In the genomic region with DNA sequence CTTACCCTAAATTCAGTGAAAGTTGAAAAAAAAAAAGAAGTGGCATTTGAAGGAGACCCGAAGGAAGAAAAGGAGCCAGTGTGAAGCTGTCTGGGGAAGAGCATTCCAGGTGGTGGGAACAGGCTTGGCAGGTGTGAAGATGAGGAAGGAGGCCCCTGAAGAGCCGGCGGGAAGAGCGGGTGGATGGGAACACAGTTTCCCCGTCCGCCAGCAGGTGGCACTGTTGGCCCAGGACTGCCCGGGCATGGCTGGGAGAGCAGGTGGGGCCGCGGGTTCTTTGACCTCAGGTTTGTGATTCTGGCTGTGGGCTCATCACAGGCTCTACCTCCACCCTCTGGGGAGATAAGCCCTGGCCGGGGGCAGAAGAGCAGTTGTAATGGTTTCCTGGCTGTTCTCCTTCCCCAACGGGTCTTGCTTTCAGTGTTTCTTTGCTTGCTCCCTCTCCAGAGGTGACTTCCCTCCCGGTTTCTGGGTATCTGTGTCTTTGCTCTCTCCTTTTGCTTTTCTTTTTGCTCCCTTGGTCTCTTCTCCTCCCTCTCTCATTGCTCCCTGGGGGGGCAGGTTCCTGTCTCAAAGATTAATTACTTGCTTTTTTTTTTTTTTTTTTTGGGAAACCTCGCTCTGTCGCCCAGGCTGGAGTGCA, we compare ENCODE assay signal across 1 cellular context.
A peak's percentile ranks its signal among the peaks of the same experiment; 100 is the strongest.
TF ChIP-seq lines count a peak whose summit lies in the region.

No MANE protein-coding gene starts in this region.

TF ChIP-seq in HepG2, 621 proteins besides CTCF, POLR2A, EP300 and RAD21 (continued from another document and continues in another):
- TF ChIP-seq, protein P1, sequence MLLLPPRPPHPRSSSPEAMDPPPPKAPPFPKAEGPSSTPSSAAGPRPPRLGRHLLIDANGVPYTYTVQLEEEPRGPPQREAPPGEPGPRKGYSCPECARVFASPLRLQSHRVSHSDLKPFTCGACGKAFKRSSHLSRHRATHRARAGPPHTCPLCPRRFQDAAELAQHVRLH (CRISPR knock-in tag; IDR thresholded peaks at IDR 0.05; ENCODE audit: borderline replicate concordance, low read depth): 0 out of 2 replicates have a peak, but pooled peaks have one; percentile 30
- TF ChIP-seq ZNF224 (CRISPR knock-in tag; IDR thresholded peaks at IDR 0.05) (no peak), ZNF20 (CRISPR knock-in tag; IDR thresholded peaks at IDR 0.05) (no peak), NFIC (IDR thresholded peaks at IDR 0.05; ENCODE audit: low read length) (no peak), ZNF496 (CRISPR knock-in tag; IDR thresholded peaks at IDR 0.05; ENCODE audit: insufficient replicate concordance) (no peak), KAT7 (CRISPR knock-in tag; IDR thresholded peaks at IDR 0.05; ENCODE audit: borderline replicate concordance) (no peak), FOSL1 (CRISPR knock-in tag; IDR thresholded peaks at IDR 0.05; ENCODE audit: borderline replicate concordance) (no peak), SP5 (CRISPR knock-in tag; IDR thresholded peaks at IDR 0.05; ENCODE audit: borderline replicate concordance, low read depth) (no peak), ZFYVE20 (CRISPR knock-in tag; IDR thresholded peaks at IDR 0.05; ENCODE audit: borderline replicate concordance, low read depth) (no peak), MED8 (CRISPR knock-in tag; IDR thresholded peaks at IDR 0.05; ENCODE audit: insufficient replicate concordance) (no peak), SIN3A (IDR thresholded peaks at IDR 0.05; ENCODE audit: borderline replicate concordance, low read depth, low read length) (no peak), HNRNPL (IDR thresholded peaks at IDR 0.05; ENCODE audit: low read depth, low read length) (no peak), SRSF9 (IDR thresholded peaks at IDR 0.05; ENCODE audit: borderline replicate concordance, insufficient read depth, low read depth, low read length, poor library complexity, severe bottlenecking) (no peak), XRCC5 (optimal IDR thresholded peaks at IDR 0.05; ENCODE audit: low read length) (peak; percentile 28), ZNF383 (CRISPR knock-in tag; IDR thresholded peaks at IDR 0.05; ENCODE audit: borderline replicate concordance) (no peak), LCORL (IDR thresholded peaks at IDR 0.05) (no peak), LCORL (CRISPR knock-in tag; IDR thresholded peaks at IDR 0.05) (peak; percentile 42; the same call in 1 of the 2 replicates), JUND (CRISPR knock-in tag; IDR thresholded peaks at IDR 0.05) (no peak), ZFX (CRISPR knock-in tag; IDR thresholded peaks at IDR 0.05; ENCODE audit: low read depth) (no peak), ZNF678 (CRISPR knock-in tag; IDR thresholded peaks at IDR 0.05) (no peak), BRD4 (CRISPR knock-in tag; IDR thresholded peaks at IDR 0.05) (no peak), ZNF709 (CRISPR knock-in tag; IDR thresholded peaks at IDR 0.05) (no peak), GLI4 (CRISPR knock-in tag; IDR thresholded peaks at IDR 0.05; ENCODE audit: borderline replicate concordance) (no peak), ARNT2 (CRISPR knock-in tag; IDR thresholded peaks at IDR 0.05; ENCODE audit: low read depth) (no peak), ZNF850 (CRISPR knock-in tag; conservative IDR thresholded peaks at IDR 0.05) (no peak), MED13 (CRISPR knock-in tag; IDR thresholded peaks at IDR 0.05) (no peak), HNF4A (CRISPR knock-in tag; IDR thresholded peaks at IDR 0.05) (no peak), KDM5A (IDR thresholded peaks at IDR 0.05; ENCODE audit: borderline replicate concordance, low read length) (no peak), RXRA (CRISPR knock-in tag; IDR thresholded peaks at IDR 0.05) (peak; percentile 76), KDM1A (CRISPR knock-in tag; IDR thresholded peaks at IDR 0.05) (no peak)
- TF ChIP-seq, protein P2, sequence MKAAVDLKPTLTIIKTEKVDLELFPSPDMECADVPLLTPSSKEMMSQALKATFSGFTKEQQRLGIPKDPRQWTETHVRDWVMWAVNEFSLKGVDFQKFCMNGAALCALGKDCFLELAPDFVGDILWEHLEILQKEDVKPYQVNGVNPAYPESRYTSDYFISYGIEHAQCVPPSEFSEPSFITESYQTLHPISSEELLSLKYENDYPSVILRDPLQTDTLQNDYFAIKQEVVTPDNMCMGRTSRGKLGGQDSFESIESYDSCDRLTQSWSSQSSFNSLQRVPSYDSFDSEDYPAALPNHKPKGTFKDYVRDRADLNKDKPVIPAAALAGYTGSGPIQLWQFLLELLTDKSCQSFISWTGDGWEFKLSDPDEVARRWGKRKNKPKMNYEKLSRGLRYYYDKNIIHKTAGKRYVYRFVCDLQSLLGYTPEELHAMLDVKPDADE (CRISPR knock-in tag; IDR thresholded peaks at IDR 0.05): no peak
- TF ChIP-seq, protein P3, sequence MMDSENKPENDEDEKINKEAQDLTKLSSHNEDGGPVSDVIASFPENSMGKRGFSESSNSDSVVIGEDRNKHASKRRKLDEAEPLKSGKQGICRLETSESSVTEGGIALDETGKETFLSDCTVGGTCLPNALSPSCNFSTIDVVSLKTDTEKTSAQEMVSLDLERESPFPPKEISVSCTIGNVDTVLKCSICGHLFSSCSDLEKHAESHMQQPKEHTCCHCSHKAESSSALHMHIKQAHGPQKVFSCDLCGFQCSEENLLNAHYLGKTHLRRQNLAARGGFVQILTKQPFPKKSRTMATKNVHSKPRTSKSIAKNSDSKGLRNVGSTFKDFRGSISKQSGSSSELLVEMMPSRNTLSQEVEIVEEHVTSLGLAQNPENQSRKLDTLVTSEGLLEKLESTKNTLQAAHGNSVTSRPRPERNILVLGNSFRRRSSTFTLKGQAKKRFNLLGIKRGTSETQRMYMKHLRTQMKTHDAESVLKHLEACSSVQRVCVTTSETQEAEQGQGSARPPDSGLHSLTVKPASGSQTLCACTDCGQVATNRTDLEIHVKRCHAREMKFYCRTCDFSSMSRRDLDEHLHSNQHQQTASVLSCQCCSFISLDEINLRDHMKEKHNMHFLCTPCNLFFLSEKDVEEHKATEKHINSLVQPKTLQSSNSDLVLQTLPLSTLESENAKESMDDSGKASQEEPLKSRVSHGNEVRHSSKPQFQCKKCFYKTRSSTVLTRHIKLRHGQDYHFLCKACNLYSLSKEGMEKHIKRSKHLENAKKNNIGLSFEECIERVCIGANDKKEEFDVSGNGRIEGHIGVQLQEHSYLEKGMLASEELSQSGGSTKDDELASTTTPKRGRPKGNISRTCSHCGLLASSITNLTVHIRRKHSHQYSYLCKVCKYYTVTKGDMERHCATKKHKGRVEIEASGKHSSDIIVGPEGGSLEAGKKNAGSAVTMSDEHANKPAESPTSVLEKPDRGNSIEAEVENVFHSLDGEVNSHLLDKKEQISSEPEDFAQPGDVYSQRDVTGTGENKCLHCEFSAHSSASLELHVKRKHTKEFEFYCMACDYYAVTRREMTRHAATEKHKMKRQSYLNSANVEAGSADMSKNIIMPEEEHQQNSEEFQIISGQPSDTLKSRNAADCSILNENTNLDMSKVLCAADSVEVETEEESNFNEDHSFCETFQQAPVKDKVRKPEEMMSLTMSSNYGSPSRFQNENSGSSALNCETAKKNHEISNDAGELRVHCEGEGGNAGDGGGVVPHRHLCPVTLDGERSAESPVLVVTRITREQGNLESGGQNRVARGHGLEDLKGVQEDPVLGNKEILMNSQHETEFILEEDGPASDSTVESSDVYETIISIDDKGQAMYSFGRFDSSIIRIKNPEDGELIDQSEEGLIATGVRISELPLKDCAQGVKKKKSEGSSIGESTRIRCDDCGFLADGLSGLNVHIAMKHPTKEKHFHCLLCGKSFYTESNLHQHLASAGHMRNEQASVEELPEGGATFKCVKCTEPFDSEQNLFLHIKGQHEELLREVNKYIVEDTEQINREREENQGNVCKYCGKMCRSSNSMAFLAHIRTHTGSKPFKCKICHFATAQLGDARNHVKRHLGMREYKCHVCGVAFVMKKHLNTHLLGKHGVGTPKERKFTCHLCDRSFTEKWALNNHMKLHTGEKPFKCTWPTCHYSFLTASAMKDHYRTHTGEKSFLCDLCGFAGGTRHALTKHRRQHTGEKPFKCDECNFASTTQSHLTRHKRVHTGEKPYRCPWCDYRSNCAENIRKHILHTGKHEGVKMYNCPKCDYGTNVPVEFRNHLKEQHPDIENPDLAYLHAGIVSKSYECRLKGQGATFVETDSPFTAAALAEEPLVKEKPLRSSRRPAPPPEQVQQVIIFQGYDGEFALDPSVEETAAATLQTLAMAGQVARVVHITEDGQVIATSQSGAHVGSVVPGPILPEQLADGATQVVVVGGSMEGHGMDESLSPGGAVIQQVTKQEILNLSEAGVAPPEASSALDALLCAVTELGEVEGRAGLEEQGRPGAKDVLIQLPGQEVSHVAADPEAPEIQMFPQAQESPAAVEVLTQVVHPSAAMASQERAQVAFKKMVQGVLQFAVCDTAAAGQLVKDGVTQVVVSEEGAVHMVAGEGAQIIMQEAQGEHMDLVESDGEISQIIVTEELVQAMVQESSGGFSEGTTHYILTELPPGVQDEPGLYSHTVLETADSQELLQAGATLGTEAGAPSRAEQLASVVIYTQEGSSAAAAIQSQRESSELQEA (CRISPR knock-in tag; IDR thresholded peaks at IDR 0.05; ENCODE audit: not compliant biosample characterization): no peak
- TF ChIP-seq, protein P4, sequence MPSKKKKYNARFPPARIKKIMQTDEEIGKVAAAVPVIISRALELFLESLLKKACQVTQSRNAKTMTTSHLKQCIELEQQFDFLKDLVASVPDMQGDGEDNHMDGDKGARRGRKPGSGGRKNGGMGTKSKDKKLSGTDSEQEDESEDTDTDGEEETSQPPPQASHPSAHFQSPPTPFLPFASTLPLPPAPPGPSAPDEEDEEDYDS (CRISPR knock-in tag; IDR thresholded peaks at IDR 0.05): 0 out of 2 replicates have a peak, but pooled peaks have one; percentile 20
- TF ChIP-seq, protein P5, sequence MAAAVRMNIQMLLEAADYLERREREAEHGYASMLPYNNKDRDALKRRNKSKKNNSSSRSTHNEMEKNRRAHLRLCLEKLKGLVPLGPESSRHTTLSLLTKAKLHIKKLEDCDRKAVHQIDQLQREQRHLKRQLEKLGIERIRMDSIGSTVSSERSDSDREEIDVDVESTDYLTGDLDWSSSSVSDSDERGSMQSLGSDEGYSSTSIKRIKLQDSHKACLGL (CRISPR knock-in tag; IDR thresholded peaks at IDR 0.05): no peak
- TF ChIP-seq, protein P6, sequence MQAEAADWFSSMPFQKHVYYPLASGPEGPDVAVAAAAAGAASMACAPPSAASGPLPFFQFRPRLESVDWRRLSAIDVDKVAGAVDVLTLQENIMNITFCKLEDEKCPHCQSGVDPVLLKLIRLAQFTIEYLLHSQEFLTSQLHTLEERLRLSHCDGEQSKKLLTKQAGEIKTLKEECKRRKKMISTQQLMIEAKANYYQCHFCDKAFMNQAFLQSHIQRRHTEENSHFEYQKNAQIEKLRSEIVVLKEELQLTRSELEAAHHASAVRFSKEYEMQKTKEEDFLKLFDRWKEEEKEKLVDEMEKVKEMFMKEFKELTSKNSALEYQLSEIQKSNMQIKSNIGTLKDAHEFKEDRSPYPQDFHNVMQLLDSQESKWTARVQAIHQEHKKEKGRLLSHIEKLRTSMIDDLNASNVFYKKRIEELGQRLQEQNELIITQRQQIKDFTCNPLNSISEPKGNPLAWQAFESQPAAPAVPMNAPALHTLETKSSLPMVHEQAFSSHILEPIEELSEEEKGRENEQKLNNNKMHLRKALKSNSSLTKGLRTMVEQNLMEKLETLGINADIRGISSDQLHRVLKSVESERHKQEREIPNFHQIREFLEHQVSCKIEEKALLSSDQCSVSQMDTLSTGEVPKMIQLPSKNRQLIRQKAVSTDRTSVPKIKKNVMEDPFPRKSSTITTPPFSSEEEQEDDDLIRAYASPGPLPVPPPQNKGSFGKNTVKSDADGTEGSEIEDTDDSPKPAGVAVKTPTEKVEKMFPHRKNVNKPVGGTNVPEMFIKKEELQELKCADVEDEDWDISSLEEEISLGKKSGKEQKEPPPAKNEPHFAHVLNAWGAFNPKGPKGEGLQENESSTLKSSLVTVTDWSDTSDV (CRISPR knock-in tag; IDR thresholded peaks at IDR 0.05): no peak
- TF ChIP-seq, protein P7, sequence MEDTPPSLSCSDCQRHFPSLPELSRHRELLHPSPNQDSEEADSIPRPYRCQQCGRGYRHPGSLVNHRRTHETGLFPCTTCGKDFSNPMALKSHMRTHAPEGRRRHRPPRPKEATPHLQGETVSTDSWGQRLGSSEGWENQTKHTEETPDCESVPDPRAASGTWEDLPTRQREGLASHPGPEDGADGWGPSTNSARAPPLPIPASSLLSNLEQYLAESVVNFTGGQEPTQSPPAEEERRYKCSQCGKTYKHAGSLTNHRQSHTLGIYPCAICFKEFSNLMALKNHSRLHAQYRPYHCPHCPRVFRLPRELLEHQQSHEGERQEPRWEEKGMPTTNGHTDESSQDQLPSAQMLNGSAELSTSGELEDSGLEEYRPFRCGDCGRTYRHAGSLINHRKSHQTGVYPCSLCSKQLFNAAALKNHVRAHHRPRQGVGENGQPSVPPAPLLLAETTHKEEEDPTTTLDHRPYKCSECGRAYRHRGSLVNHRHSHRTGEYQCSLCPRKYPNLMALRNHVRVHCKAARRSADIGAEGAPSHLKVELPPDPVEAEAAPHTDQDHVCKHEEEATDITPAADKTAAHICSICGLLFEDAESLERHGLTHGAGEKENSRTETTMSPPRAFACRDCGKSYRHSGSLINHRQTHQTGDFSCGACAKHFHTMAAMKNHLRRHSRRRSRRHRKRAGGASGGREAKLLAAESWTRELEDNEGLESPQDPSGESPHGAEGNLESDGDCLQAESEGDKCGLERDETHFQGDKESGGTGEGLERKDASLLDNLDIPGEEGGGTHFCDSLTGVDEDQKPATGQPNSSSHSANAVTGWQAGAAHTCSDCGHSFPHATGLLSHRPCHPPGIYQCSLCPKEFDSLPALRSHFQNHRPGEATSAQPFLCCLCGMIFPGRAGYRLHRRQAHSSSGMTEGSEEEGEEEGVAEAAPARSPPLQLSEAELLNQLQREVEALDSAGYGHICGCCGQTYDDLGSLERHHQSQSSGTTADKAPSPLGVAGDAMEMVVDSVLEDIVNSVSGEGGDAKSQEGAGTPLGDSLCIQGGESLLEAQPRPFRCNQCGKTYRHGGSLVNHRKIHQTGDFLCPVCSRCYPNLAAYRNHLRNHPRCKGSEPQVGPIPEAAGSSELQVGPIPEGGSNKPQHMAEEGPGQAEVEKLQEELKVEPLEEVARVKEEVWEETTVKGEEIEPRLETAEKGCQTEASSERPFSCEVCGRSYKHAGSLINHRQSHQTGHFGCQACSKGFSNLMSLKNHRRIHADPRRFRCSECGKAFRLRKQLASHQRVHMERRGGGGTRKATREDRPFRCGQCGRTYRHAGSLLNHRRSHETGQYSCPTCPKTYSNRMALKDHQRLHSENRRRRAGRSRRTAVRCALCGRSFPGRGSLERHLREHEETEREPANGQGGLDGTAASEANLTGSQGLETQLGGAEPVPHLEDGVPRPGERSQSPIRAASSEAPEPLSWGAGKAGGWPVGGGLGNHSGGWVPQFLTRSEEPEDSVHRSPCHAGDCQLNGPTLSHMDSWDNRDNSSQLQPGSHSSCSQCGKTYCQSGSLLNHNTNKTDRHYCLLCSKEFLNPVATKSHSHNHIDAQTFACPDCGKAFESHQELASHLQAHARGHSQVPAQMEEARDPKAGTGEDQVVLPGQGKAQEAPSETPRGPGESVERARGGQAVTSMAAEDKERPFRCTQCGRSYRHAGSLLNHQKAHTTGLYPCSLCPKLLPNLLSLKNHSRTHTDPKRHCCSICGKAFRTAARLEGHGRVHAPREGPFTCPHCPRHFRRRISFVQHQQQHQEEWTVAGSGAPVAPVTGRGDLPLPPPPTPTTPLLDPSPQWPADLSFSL (CRISPR knock-in tag; IDR thresholded peaks at IDR 0.05): no peak
- TF ChIP-seq, protein P8, sequence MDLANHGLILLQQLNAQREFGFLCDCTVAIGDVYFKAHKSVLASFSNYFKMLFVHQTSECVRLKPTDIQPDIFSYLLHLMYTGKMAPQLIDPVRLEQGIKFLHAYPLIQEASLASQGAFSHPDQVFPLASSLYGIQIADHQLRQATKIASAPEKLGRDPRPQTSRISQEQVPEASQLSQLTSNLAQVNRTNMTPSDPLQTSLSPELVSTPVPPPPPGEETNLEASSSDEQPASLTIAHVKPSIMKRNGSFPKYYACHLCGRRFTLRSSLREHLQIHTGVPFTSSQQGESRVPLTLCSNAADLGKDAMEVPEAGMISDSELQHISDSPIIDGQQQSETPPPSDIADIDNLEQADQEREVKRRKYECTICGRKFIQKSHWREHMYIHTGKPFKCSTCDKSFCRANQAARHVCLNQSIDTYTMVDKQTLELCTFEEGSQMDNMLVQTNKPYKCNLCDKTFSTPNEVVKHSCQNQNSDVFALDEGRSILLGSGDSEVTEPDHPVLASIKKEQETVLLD (CRISPR knock-in tag; IDR thresholded peaks at IDR 0.05; ENCODE audit: low read depth): no peak
